1 cellular context compared by ENCODE assay signal in genomic region chr7:99372275-99373085, GRCh38.
TF ChIP-seq lines count a peak whose summit lies in the region.

No MANE protein-coding gene starts in this region.

TF ChIP-seq in liver, 16 proteins besides CTCF, POLR2A, EP300 and RAD21 (continued from another document):
- TF ChIP-seq ATF3 (IDR thresholded peaks at IDR 0.05) (no peak), MAX (IDR thresholded peaks at IDR 0.05) (no peak), RXRA (IDR thresholded peaks at IDR 0.05) (peak in 1 of 2 donors; percentile 81), NR2F2 (IDR thresholded peaks at IDR 0.05) (peak; percentile 46)
